In the genomic region with DNA sequence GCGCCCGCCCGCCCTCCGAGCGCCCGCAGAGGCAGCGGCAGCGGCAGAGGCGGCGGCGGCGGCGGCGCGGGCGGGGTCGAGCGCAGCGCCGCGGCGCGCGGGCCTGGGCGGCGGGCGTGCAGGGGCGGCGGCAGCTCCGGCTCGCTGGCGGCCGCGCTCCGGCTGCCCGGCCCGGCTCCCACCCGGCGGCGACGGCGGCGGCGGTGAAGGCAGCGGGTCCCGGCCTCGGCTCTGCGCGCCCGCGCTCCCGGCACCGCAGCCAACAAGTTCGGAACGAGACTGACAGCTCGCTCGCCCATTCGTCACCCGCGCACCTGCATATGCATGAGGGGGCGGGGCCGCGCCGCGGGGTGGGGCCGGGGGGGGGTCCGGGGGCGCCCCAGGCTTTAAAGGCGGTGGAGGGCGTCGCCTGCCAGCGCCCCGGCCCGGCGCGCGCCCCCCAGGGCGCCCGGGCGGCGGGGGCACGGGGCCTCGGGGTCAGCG, we compare ENCODE assay signal across 8 cellular contexts. TPM values are rescaled to one million over a fixed set of nuclear protein-coding genes. Genes with fewer than 3 reads are reported as not detected.
DNase-seq lines count a peak whose midpoint lies in the region; ATAC-seq, FAIRE-seq and TF ChIP-seq lines count a peak whose summit lies in the region.

A gene (minus strand): TSS at position 281 of the 483 bp plus-strand sequence. CDS start 356 bp downstream, outside the sequence.

- WGBS in small intestine, 3 donors = 0 to 1% (median 0%) methylated on average over 14 to 84 of the region's 84 CpGs

- no peak within 1 kb of the TSS for H3K27ac Mint-ChIP-seq in HFFc6
- no peak within 1 kb of the TSS for H3K27ac Mint-ChIP-seq in astrocyte (ENCODE audit: unreplicated experiment)

- no peak within 1 kb of the TSS for H2AFZ ChIP-seq in astrocyte (ENCODE audit: low read depth, low read length)

- no peak for ATAC-seq in HG02798 (IDR thresholded peaks at IDR 0.05; ENCODE audit: poor library complexity, unreplicated experiment)
- no peak for ATAC-seq in GM19463 (IDR thresholded peaks at IDR 0.05; ENCODE audit: unreplicated experiment)

- no peak within 1 kb of the TSS for H3K9ac ChIP-seq in astrocyte (ENCODE audit: low read length)

- DNase-seq in AG20443 (ENCODE audit: low spot score) = peak; percentile 50
- no peak for DNase-seq in HFFc6
- peak; percentile 77 for DNase-seq in SW480 (ENCODE audit: low spot score)
- DNase-seq in astrocyte (ENCODE audit: low read depth) = peak; percentile 19
- peak; percentile 31 for DNase-seq in small intestine

- H3K27ac ChIP-seq in astrocyte (ENCODE audit: low read depth, low read length) (no peak within 1 kb of the TSS), small intestine (ENCODE audit: low read depth in 1 of 2, low read length in 1 of 2) (no peak within 1 kb of the TSS)

- no peaks in the 10 kb centered on the region for H3K9me3 ChIP-seq in astrocyte (ENCODE audit: insufficient read depth, low read depth, low read length)
- H3K9me3 ChIP-seq in small intestine (ENCODE audit: control insufficient read depth, low read depth) = no peaks in the 10 kb centered on the region

- H3K27me3 Mint-ChIP-seq in HFFc6 (ENCODE audit: insufficient read depth) = peaks cover 19% of the 10 kb centered on the region
- peaks cover 23% of the 10 kb centered on the region for H3K27me3 Mint-ChIP-seq in astrocyte (ENCODE audit: low read depth, unreplicated experiment)

- FAIRE-seq in astrocyte (lab: Jason Lieb, UNC) = no peak
- FAIRE-seq in small intestine (lab: Jason Lieb, UNC) = no peak

- H3K4me1 Mint-ChIP-seq in HFFc6 (ENCODE audit: low read depth) (no peaks in the 10 kb centered on the region), astrocyte (ENCODE audit: low read depth, unreplicated experiment) (no peaks in the 10 kb centered on the region)

- no peaks in the 10 kb centered on the region for H3K36me3 ChIP-seq in astrocyte (ENCODE audit: insufficient read depth, low read length)
- H3K36me3 ChIP-seq in small intestine (ENCODE audit: control insufficient read depth in 2 of 2, insufficient read depth in 2 of 2, low read length in 2 of 2) = no peaks in the 10 kb centered on the region

- peak within 1 kb of the TSS; percentile 20; the same call in 1 of the 2 replicates for H3K4me3 Mint-ChIP-seq in HFFc6
- H3K4me3 Mint-ChIP-seq in astrocyte (ENCODE audit: unreplicated experiment) = peak within 1 kb of the TSS; percentile 69

- H3K9me3 Mint-ChIP-seq in HFFc6 (no peaks in the 10 kb centered on the region), astrocyte (ENCODE audit: unreplicated experiment) (no peaks in the 10 kb centered on the region)

- H3K79me2 ChIP-seq in astrocyte (ENCODE audit: insufficient read depth, low read length) = no peaks in the 10 kb centered on the region

- H3K4me1 ChIP-seq in astrocyte (ENCODE audit: insufficient read depth, low read length) = peaks cover 4% of the 10 kb centered on the region
- no peaks in the 10 kb centered on the region for H3K4me1 ChIP-seq in small intestine (ENCODE audit: control insufficient read depth in 2 of 2, insufficient read depth in 1 of 2, low read depth in 1 of 2, low read length in 1 of 2)

- H4K20me1 ChIP-seq in astrocyte (ENCODE audit: insufficient read depth, low read length) = peaks cover 12% of the 10 kb centered on the region

- H3K4me2 ChIP-seq in astrocyte (ENCODE audit: low read length) = peak within 1 kb of the TSS; percentile 66

- no peak for TF ChIP-seq CTCF in HFFc6 (IDR thresholded peaks at IDR 0.05)
- no peak for TF ChIP-seq CTCF in astrocyte (IDR thresholded peaks at IDR 0.05; ENCODE audit: insufficient read depth, low read depth, low read length)

- no peaks in the 10 kb centered on the region for H3K36me3 Mint-ChIP-seq in HFFc6 (ENCODE audit: low read depth)
- H3K36me3 Mint-ChIP-seq in astrocyte (ENCODE audit: low read depth, unreplicated experiment) = no peaks in the 10 kb centered on the region

- H3K27me3 ChIP-seq in astrocyte (ENCODE audit: insufficient read depth, low read length) = peaks cover 17% of the 10 kb centered on the region
- H3K27me3 ChIP-seq in small intestine (ENCODE audit: control insufficient read depth in 2 of 2, insufficient read depth in 2 of 2, low read length in 2 of 2) = peaks cover 5 to 11% of the 10 kb centered on the region in 2 donors

- H3K4me3 ChIP-seq in astrocyte (ENCODE audit: insufficient read depth, low read depth, low read length) (no peak within 1 kb of the TSS), iPS-11a (ENCODE audit: low read depth, low read length) (peak within 1 kb of the TSS; percentile 20), small intestine (ENCODE audit: low read depth in 1 of 2, low read length in 2 of 2) (peak within 1 kb of the TSS; percentile 21 to 62)

RNA-seq across cellular contexts. Expression of the gene that starts here (rescaled TPM):
- under 1 TPM; 0.23 to 0.76 (median 0.42) TPM for total RNA-seq in HFFc6 (2021; fragmentation: NEBNext Ultra II Directional; extraction: Animal tissue kit (Norgen Biotek cat#: 25700))
- total RNA-seq in astrocyte = 5.8 and 6.6 TPM in 2 replicates
- 10 to 100 TPM in 1 of 3 donors, 1 to 10 TPM in 2; 2.0 to 15.1 (median 2.2) TPM for polyA plus RNA-seq in small intestine
